Comparison of ENCODE assay signal across 11 cellular contexts in genomic region chr12:80553316-80553715, GRCh38.
DNase-seq lines count a peak whose midpoint lies in the region; ATAC-seq and TF ChIP-seq lines count a peak whose summit lies in the region.
"Had no signal": no experiment of that assay in that cellular context is flagged by ENCODE, and none has a peak within 500 bp of the region (broad histone marks: within the 10 kb centered on the region; RNA-seq: fewer than 3 reads in every experiment).

No MANE protein-coding gene starts in this region.

- in situ Hi-C loops in GM13977 (cut with MboI; ENCODE audit: low pct_unique_long_range_greater_than_20kb, low sequenced_read_pairs, unreplicated experiment), result no loop called here

- H3K27ac ChIP-seq in substantia nigra (ENCODE audit: low read depth, low read length, poor library complexity, severe bottlenecking), result no peak overlapping the region

- POLR2A ChIA-PET in HEK293T (lab: Yijun Ruan, JAX), result no interaction called here
- POLR2A ChIA-PET in activated CD4-positive, alpha-beta T cell treated with anti-CD3 and anti-CD28 coated beads for 36 hours (lab: Charles Lee), result no interaction called here

- no peak for ATAC-seq in activated CD4-positive, alpha-beta T cell treated with anti-CD3 and anti-CD28 coated beads for 36 hours

- no peak overlapping the region for H3K4me3 Mint-ChIP-seq in activated CD4-positive, alpha-beta T cell treated with anti-CD3 and anti-CD28 coated beads for 36 hours
- H3K4me3 Mint-ChIP-seq: activated naive CD8-positive, alpha-beta T cell treated with anti-CD3 and anti-CD28 coated beads for 36 hours had no signal

- H3K27ac Mint-ChIP-seq in activated CD4-positive, alpha-beta T cell treated with anti-CD3 and anti-CD28 coated beads for 36 hours, result no peak overlapping the region
- H3K27ac Mint-ChIP-seq: activated naive CD8-positive, alpha-beta T cell treated with anti-CD3 and anti-CD28 coated beads for 36 hours had no signal

- no peaks in the 10 kb centered on the region for H3K27me3 Mint-ChIP-seq in activated CD4-positive, alpha-beta T cell treated with anti-CD3 and anti-CD28 coated beads for 36 hours
- H3K27me3 Mint-ChIP-seq: activated naive CD8-positive, alpha-beta T cell treated with anti-CD3 and anti-CD28 coated beads for 36 hours had no signal

- no peak for TF ChIP-seq CTCF in GM13977 (IDR thresholded peaks at IDR 0.05; ENCODE audit: extremely low read depth, insufficient read depth, missing control alignments)

- no peaks in the 10 kb centered on the region for H3K36me3 Mint-ChIP-seq in activated CD4-positive, alpha-beta T cell treated with anti-CD3 and anti-CD28 coated beads for 36 hours (ENCODE audit: low read depth)
- H3K36me3 Mint-ChIP-seq: activated naive CD8-positive, alpha-beta T cell treated with anti-CD3 and anti-CD28 coated beads for 36 hours had no signal

- H3K4me1 Mint-ChIP-seq in activated CD4-positive, alpha-beta T cell treated with anti-CD3 and anti-CD28 coated beads for 36 hours, result no peaks in the 10 kb centered on the region
- H3K4me1 Mint-ChIP-seq: activated naive CD8-positive, alpha-beta T cell treated with anti-CD3 and anti-CD28 coated beads for 36 hours had no signal

- intact Hi-C loops in activated CD4-positive, alpha-beta T cell treated with anti-CD3 and anti-CD28 coated beads for 36 hours (cut with DNase I, micrococcal nuclease), result no loop called here

- peak; percentile 11 for DNase-seq in 8988T
- no peak for DNase-seq in HEK293T (ENCODE audit: extremely low spot score)
- peak; percentile 72 for DNase-seq in amniotic stem cell (lab: John Stamatoyannopoulos, UW)
- peak; percentile 12 for DNase-seq in glomerular endothelial cell (ENCODE audit: extremely low read depth, low read depth, low spot score)
- DNase-seq in GM13977 (ENCODE audit: low spot score), result no peak
- no peak for DNase-seq in substantia nigra (lab: John Stamatoyannopoulos, UW)
- no peak for DNase-seq in SIG-M5 (lab: John Stamatoyannopoulos, UW)
- DNase-seq in activated CD4-positive, alpha-beta T cell treated with anti-CD3 and anti-CD28 coated beads for 36 hours, result no peak
- DNase-seq: activated naive CD8-positive, alpha-beta T cell treated with anti-CD3 and anti-CD28 coated beads for 36 hours; NCI-H1930; retina had no signal

- H3K9me3 Mint-ChIP-seq in activated CD4-positive, alpha-beta T cell treated with anti-CD3 and anti-CD28 coated beads for 36 hours (ENCODE audit: low read depth), result peaks cover 1% of the 10 kb centered on the region
- H3K9me3 Mint-ChIP-seq: activated naive CD8-positive, alpha-beta T cell treated with anti-CD3 and anti-CD28 coated beads for 36 hours had no signal

- CTCF ChIA-PET in HEK293T (lab: Yijun Ruan, JAX), result no interaction called here
- CTCF ChIA-PET in activated CD4-positive, alpha-beta T cell treated with anti-CD3 and anti-CD28 coated beads for 36 hours (lab: Charles Lee), result no interaction called here

TF ChIP-seq in HEK293T, 16 proteins besides CTCF, POLR2A, EP300 and RAD21:
- TF ChIP-seq TARDBP (IDR thresholded peaks at IDR 0.05) (no peak), ELF4 (IDR thresholded peaks at IDR 0.05) (no peak), PKNOX1 (IDR thresholded peaks at IDR 0.05) (0 out of 2 replicates have a peak, but pooled peaks have one; percentile 20), ARNT (IDR thresholded peaks at IDR 0.05) (no peak), L3MBTL2 (conservative IDR thresholded peaks at IDR 0.05) (no peak), FOXA1 (IDR thresholded peaks at IDR 0.05) (no peak), CTBP1 (IDR thresholded peaks at IDR 0.05; ENCODE audit: borderline replicate concordance) (no peak), ZNF384 (IDR thresholded peaks at IDR 0.05) (no peak)

Comparison
In these comparisons a context has a peak if more than half of its experiments do, and no peak if none do; other contexts are left out.
1. DNase-seq: peak in 8988T (single experiment), amniotic stem cell (single experiment) and glomerular endothelial cell (single experiment); none in HEK293T (single experiment), GM13977 (single experiment), substantia nigra (0 of 49), SIG-M5 (single experiment) and activated CD4-positive, alpha-beta T cell treated with anti-CD3 and anti-CD28 coated beads for 36 hours (single experiment).